In the genomic region with DNA sequence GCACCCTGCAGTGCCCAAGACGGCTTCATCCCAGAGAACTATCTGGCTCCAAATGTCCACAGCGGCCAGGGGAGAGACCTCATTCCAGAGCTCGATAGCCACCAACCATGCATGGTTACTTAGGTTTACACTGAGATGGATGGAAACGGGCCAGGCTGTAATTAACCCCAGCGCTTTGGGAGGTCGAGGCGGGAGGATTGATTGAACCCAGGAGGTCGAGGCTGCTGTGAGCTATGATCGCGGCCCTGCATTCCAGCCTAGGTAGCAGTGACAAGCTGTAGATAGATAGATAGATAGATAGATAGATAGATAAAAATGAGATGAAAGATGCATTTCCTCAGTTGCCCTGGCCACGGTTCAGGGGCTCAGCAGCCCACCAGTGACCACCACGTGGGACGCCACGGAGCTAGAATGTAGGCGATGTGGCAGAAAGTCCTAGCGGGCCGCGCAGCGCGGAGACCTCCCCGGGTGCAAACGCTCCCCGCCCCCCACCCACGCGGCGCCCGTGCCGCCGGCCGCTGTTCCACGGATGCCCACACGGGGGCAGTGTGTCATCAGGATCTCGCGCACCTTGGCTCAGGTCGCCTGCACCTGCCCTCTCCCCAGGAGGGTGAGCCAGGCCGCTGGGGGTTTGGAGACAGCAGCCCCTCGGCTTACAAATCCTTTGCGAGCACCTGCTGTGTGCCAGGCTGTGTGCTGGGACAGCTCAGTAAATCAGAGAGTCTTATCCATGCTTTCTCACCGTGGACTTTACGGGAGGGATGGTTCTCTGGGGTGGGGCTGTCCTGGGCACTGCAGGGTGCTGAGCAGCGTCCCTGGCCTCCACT, we compare ENCODE assay signal across 1 cellular context.
TF ChIP-seq lines count a peak whose summit lies in the region.

No MANE protein-coding gene starts in this region.

TF ChIP-seq in HepG2, 621 proteins besides CTCF, POLR2A, EP300 and RAD21 (continued from another document and continues in another):
- TF ChIP-seq RXRB (CRISPR knock-in tag; IDR thresholded peaks at IDR 0.05; ENCODE audit: borderline replicate concordance) (0 out of 2 replicates have a peak, but pooled peaks have one; percentile 8), RFX3 (CRISPR knock-in tag; IDR thresholded peaks at IDR 0.05) (no peak), ZFP90 (CRISPR knock-in tag; IDR thresholded peaks at IDR 0.05; ENCODE audit: borderline replicate concordance) (no peak), POGZ (CRISPR knock-in tag; IDR thresholded peaks at IDR 0.05) (no peak), SALL1 (CRISPR knock-in tag; IDR thresholded peaks at IDR 0.05) (no peak), NR2F6 (IDR thresholded peaks at IDR 0.05) (no peak), NR2F6 (CRISPR knock-in tag; IDR thresholded peaks at IDR 0.05) (no peak), GABPB1 (CRISPR knock-in tag; IDR thresholded peaks at IDR 0.05) (peak; percentile 37; the same call in 1 of the 2 replicates), KDM2A (CRISPR knock-in tag; IDR thresholded peaks at IDR 0.05; ENCODE audit: borderline replicate concordance, low read depth) (peak; percentile 52; the same call in 1 of the 2 replicates), CHD2 (IDR thresholded peaks at IDR 0.05; ENCODE audit: low read depth, low read length) (peak; percentile 52; the same call in 1 of the 2 replicates), ZNF614 (CRISPR knock-in tag; IDR thresholded peaks at IDR 0.05; ENCODE audit: borderline replicate concordance) (no peak), ZSCAN5A (CRISPR knock-in tag; IDR thresholded peaks at IDR 0.05; ENCODE audit: borderline replicate concordance) (no peak), ZNF331 (CRISPR knock-in tag; IDR thresholded peaks at IDR 0.05) (no peak), ZNF761 (CRISPR knock-in tag; conservative IDR thresholded peaks at IDR 0.05) (no peak), XRCC5 (optimal IDR thresholded peaks at IDR 0.05; ENCODE audit: low read length) (peak; percentile 31), ELF3 (CRISPR knock-in tag; IDR thresholded peaks at IDR 0.05) (0 out of 2 replicates have a peak, but pooled peaks have one; percentile 27), ZNF878 (CRISPR knock-in tag; IDR thresholded peaks at IDR 0.05) (no peak), ESRRA (CRISPR knock-in tag; IDR thresholded peaks at IDR 0.05; ENCODE audit: low read depth) (0 out of 2 replicates have a peak, but pooled peaks have one; percentile 39), PHB2 (IDR thresholded peaks at IDR 0.05; ENCODE audit: partially characterized antibody) (no peak), MBNL3 (CRISPR knock-in tag; conservative IDR thresholded peaks at IDR 0.05) (no peak), ZBTB26 (CRISPR knock-in tag; IDR thresholded peaks at IDR 0.05; ENCODE audit: borderline replicate concordance) (no peak), ZNF362 (CRISPR knock-in tag; IDR thresholded peaks at IDR 0.05; ENCODE audit: borderline replicate concordance) (peak; percentile 40; the same call in 1 of the 2 replicates), ZNF879 (CRISPR knock-in tag; IDR thresholded peaks at IDR 0.05) (no peak), ZSCAN29 (CRISPR knock-in tag; conservative IDR thresholded peaks at IDR 0.05) (no peak), ZNF770 (CRISPR knock-in tag; IDR thresholded peaks at IDR 0.05) (0 out of 2 replicates have a peak, but pooled peaks have one; percentile 11), ZNF788 (CRISPR knock-in tag; IDR thresholded peaks at IDR 0.05; ENCODE audit: borderline replicate concordance) (0 out of 2 replicates have a peak, but pooled peaks have one; percentile 45), SIN3B (IDR thresholded peaks at IDR 0.05; ENCODE audit: low read length) (no peak), THAP11 (CRISPR knock-in tag; IDR thresholded peaks at IDR 0.05) (peak; percentile 29; the same call in 1 of the 2 replicates), TOE1 (CRISPR knock-in tag; IDR thresholded peaks at IDR 0.05) (no peak), ZNF180 (CRISPR knock-in tag; IDR thresholded peaks at IDR 0.05; ENCODE audit: borderline replicate concordance, low read depth) (no peak), ZNF558 (CRISPR knock-in tag; IDR thresholded peaks at IDR 0.05; ENCODE audit: borderline replicate concordance) (no peak), ZUFSP (CRISPR knock-in tag; IDR thresholded peaks at IDR 0.05; ENCODE audit: borderline replicate concordance) (no peak), KDM5A (IDR thresholded peaks at IDR 0.05; ENCODE audit: borderline replicate concordance, low read length) (no peak), ZNF329 (CRISPR knock-in tag; IDR thresholded peaks at IDR 0.05; ENCODE audit: low read depth) (peak; percentile 76; the same call in 1 of the 2 replicates), ZNF605 (CRISPR knock-in tag; IDR thresholded peaks at IDR 0.05) (no peak), E2F2 (CRISPR knock-in tag; IDR thresholded peaks at IDR 0.05; ENCODE audit: borderline replicate concordance) (0 out of 2 replicates have a peak, but pooled peaks have one; percentile 18)
- TF ChIP-seq, protein P1, sequence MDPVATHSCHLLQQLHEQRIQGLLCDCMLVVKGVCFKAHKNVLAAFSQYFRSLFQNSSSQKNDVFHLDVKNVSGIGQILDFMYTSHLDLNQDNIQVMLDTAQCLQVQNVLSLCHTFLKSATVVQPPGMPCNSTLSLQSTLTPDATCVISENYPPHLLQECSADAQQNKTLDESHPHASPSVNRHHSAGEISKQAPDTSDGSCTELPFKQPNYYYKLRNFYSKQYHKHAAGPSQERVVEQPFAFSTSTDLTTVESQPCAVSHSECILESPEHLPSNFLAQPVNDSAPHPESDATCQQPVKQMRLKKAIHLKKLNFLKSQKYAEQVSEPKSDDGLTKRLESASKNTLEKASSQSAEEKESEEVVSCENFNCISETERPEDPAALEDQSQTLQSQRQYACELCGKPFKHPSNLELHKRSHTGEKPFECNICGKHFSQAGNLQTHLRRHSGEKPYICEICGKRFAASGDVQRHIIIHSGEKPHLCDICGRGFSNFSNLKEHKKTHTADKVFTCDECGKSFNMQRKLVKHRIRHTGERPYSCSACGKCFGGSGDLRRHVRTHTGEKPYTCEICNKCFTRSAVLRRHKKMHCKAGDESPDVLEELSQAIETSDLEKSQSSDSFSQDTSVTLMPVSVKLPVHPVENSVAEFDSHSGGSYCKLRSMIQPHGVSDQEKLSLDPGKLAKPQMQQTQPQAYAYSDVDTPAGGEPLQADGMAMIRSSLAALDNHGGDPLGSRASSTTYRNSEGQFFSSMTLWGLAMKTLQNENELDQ (CRISPR knock-in tag; IDR thresholded peaks at IDR 0.05; ENCODE audit: borderline replicate concordance): no peak
- TF ChIP-seq, protein P2, sequence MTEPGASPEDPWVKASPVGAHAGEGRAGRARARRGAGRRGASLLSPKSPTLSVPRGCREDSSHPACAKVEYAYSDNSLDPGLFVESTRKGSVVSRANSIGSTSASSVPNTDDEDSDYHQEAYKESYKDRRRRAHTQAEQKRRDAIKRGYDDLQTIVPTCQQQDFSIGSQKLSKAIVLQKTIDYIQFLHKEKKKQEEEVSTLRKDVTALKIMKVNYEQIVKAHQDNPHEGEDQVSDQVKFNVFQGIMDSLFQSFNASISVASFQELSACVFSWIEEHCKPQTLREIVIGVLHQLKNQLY (CRISPR knock-in tag; IDR thresholded peaks at IDR 0.05): no peak
- TF ChIP-seq, protein P3, sequence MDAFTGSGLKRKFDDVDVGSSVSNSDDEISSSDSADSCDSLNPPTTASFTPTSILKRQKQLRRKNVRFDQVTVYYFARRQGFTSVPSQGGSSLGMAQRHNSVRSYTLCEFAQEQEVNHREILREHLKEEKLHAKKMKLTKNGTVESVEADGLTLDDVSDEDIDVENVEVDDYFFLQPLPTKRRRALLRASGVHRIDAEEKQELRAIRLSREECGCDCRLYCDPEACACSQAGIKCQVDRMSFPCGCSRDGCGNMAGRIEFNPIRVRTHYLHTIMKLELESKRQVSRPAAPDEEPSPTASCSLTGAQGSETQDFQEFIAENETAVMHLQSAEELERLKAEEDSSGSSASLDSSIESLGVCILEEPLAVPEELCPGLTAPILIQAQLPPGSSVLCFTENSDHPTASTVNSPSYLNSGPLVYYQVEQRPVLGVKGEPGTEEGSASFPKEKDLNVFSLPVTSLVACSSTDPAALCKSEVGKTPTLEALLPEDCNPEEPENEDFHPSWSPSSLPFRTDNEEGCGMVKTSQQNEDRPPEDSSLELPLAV (CRISPR knock-in tag; conservative IDR thresholded peaks at IDR 0.05; ENCODE audit: low read depth): no peak
- TF ChIP-seq, protein P4, sequence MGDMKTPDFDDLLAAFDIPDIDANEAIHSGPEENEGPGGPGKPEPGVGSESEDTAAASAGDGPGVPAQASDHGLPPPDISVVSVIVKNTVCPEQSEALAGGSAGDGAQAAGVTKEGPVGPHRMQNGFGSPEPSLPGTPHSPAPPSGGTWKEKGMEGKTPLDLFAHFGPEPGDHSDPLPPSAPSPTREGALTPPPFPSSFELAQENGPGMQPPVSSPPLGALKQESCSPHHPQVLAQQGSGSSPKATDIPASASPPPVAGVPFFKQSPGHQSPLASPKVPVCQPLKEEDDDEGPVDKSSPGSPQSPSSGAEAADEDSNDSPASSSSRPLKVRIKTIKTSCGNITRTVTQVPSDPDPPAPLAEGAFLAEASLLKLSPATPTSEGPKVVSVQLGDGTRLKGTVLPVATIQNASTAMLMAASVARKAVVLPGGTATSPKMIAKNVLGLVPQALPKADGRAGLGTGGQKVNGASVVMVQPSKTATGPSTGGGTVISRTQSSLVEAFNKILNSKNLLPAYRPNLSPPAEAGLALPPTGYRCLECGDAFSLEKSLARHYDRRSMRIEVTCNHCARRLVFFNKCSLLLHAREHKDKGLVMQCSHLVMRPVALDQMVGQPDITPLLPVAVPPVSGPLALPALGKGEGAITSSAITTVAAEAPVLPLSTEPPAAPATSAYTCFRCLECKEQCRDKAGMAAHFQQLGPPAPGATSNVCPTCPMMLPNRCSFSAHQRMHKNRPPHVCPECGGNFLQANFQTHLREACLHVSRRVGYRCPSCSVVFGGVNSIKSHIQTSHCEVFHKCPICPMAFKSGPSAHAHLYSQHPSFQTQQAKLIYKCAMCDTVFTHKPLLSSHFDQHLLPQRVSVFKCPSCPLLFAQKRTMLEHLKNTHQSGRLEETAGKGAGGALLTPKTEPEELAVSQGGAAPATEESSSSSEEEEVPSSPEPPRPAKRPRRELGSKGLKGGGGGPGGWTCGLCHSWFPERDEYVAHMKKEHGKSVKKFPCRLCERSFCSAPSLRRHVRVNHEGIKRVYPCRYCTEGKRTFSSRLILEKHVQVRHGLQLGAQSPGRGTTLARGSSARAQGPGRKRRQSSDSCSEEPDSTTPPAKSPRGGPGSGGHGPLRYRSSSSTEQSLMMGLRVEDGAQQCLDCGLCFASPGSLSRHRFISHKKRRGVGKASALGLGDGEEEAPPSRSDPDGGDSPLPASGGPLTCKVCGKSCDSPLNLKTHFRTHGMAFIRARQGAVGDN (CRISPR knock-in tag; IDR thresholded peaks at IDR 0.05): peak; percentile 55
